In genomic region chr3:192901435-192901834, GRCh38 we compare ENCODE assay signal across 18 cellular contexts. TPM values are rescaled to one million over a fixed set of nuclear protein-coding genes. Genes with fewer than 3 reads are reported as not detected.
DNase-seq lines count a peak whose midpoint lies in the region; ATAC-seq, FAIRE-seq and TF ChIP-seq lines count a peak whose summit lies in the region.
"Had no signal": no experiment of that assay in that cellular context is flagged by ENCODE, and none has a peak within 500 bp of the region (broad histone marks: within the 10 kb centered on the region; RNA-seq: fewer than 3 reads in every experiment).

No MANE protein-coding gene starts in this region.

- H3K79me2 ChIP-seq in PC-3 (ENCODE audit: low read length) = peaks cover 94% of the 10 kb centered on the region

- POLR2A ChIA-PET in PC-3 (lab: Charles Lee; ENCODE audit: unreplicated experiment) = no interaction called here
- POLR2A ChIA-PET in activated CD4-positive, alpha-beta memory T cell treated with anti-CD3 and anti-CD28 coated beads, Interleukin-2, amount 10 ng/mL, durations not matched to agents 7 days and 5 days (lab: Charles Lee) = interaction anchor here (3.0 to 6.5 kb wide), 3 partner anchors 8 to 13 kb away, joined by 18 to 93 read pairs (median 30); no protein-coding TSS in a partner anchor

- peak; percentile 88 for ATAC-seq in PC-3
- ATAC-seq: natural killer cell treated with Interleukin-12 subunit alpha and Interleukin-12 subunit beta and Interleukin-15 and Interleukin-18, amount 100 ng/mL, for 72 hours had no signal

- peak; percentile 82 for DNase-seq in Daoy (ENCODE audit: low read depth)
- DNase-seq in PC-3 = peak; percentile 96
- DNase-seq in dedifferentiated amniotic fluid mesenchymal stem cell (ENCODE audit: extremely low spot score) = peak; percentile 31
- DNase-seq in kidney tubule cell (ENCODE audit: low spot score) = peak; percentile 99
- DNase-seq in thyroid gland = no peak
- no peak for DNase-seq in NCI-H1417 treated with DMSO at 0.1 percent for 48 hours (lab: John Stamatoyannopoulos, UW)
- no peak for DNase-seq in GM12892 (ENCODE audit: insufficient read length)
- DNase-seq in activated CD4-positive, alpha-beta memory T cell treated with anti-CD3 and anti-CD28 coated beads, Interleukin-2, amount 10 ng/mL, durations not matched to agents 7 days and 5 days = no peak
- DNase-seq: activated CD4-positive, alpha-beta T cell treated with anti-CD3 and anti-CD28 coated beads, Interleukin-2, amount 50 U/mL, for 48 hours; CD4-positive, CD25-positive, alpha-beta regulatory T cell; head of caudate nucleus; left ventricle myocardium inferior; NCI-H1105 treated with DMSO at 0.1 percent for 48 hours; RPMI8226 had no signal

- H3K4me3 ChIP-seq in PC-3 (ENCODE audit: low read length) (peak overlapping the region; percentile 33; the same call in 1 of the 2 replicates), thyroid gland (replicated peaks in 1 of 3) (no peak overlapping the region)
- H3K4me3 ChIP-seq: left ventricle myocardium inferior, right atrium auricular region had no signal

- H3K27me3 Mint-ChIP-seq in activated CD4-positive, alpha-beta memory T cell treated with anti-CD3 and anti-CD28 coated beads, Interleukin-2, amount 10 ng/mL, durations not matched to agents 7 days and 5 days = no peaks in the 10 kb centered on the region
- H3K27me3 Mint-ChIP-seq: CD4-positive, CD25-positive, alpha-beta regulatory T cell had no signal

- H3K4me3 Mint-ChIP-seq in activated CD4-positive, alpha-beta memory T cell treated with anti-CD3 and anti-CD28 coated beads, Interleukin-2, amount 10 ng/mL, durations not matched to agents 7 days and 5 days = no peak overlapping the region
- H3K4me3 Mint-ChIP-seq: natural killer cell treated with Interleukin-12 subunit alpha and Interleukin-12 subunit beta and Interleukin-15 and Interleukin-18, amount 100 ng/mL, for 72 hours; stimulated activated naive CD8-positive, alpha-beta T cell treated with anti-CD3 and anti-CD28 coated beads, Interleukin-15, Interleukin-2, amounts not matched to agents 100 ng/mL and 50 ng/mL, for 24 hours had no signal

- H3K4me2 ChIP-seq in PC-3 (ENCODE audit: low read length) = peak overlapping the region; percentile 75

- no peak for TF ChIP-seq CTCF in PC-3 (conservative IDR thresholded peaks at IDR 0.05; ENCODE audit: low read depth, low read length)
- no peak for TF ChIP-seq CTCF in thyroid gland (IDR thresholded peaks at IDR 0.05)

- WGBS in thyroid gland, 2 donors = 63 to 71% methylated on average over 1 of the region's 1 CpG

- H3K9me2 ChIP-seq in PC-3 (replicated peaks; ENCODE audit: low read length) = no peaks in the 10 kb centered on the region

- H3K27ac ChIP-seq in PC-3 (ENCODE audit: low read length) = peak overlapping the region; percentile 95
- H3K27ac ChIP-seq in thyroid gland = no peak overlapping the region
- H3K27ac ChIP-seq: left ventricle myocardium inferior, right atrium auricular region had no signal

- CTCF ChIA-PET in PC-3 (lab: Charles Lee) = interaction anchor here (0.6 to 0.8 kb wide), 2 partner anchors 13 to 14 kb away, joined by 3 read pairs; no protein-coding TSS in a partner anchor
- CTCF ChIA-PET in activated CD4-positive, alpha-beta memory T cell treated with anti-CD3 and anti-CD28 coated beads, Interleukin-2, amount 10 ng/mL, durations not matched to agents 7 days and 5 days (lab: Charles Lee) = no interaction called here

- H2AFZ ChIP-seq in PC-3 (ENCODE audit: low read length) = no peak overlapping the region

- intact Hi-C loops in PC-3 (cut with micrococcal nuclease) (loop anchor here (1.0 kb wide), 1 partner anchor 13 kb away; no protein-coding TSS in a partner anchor), thyroid gland (cut with DNase I) (no loop called here)

- peaks cover 81% of the 10 kb centered on the region for H3K36me3 Mint-ChIP-seq in activated CD4-positive, alpha-beta memory T cell treated with anti-CD3 and anti-CD28 coated beads, Interleukin-2, amount 10 ng/mL, durations not matched to agents 7 days and 5 days (ENCODE audit: low read depth)
- H3K36me3 Mint-ChIP-seq: CD4-positive, CD25-positive, alpha-beta regulatory T cell; natural killer cell treated with Interleukin-12 subunit alpha and Interleukin-12 subunit beta and Interleukin-15 and Interleukin-18, amount 100 ng/mL, for 72 hours had no signal

- no peak for FAIRE-seq in GM12892 (lab: Jason Lieb, UNC)
- FAIRE-seq: colon had no signal

- no peak for TF ChIP-seq POLR2A in thyroid gland (IDR thresholded peaks at IDR 0.05)
- TF ChIP-seq POLR2A in GM12892 (IDR thresholded peaks at IDR 0.05; ENCODE audit: low read depth, low read length) = no peak

- no peak overlapping the region for H3K27ac Mint-ChIP-seq in activated CD4-positive, alpha-beta memory T cell treated with anti-CD3 and anti-CD28 coated beads, Interleukin-2, amount 10 ng/mL, durations not matched to agents 7 days and 5 days
- H3K27ac Mint-ChIP-seq: CD4-positive, CD25-positive, alpha-beta regulatory T cell; natural killer cell treated with Interleukin-12 subunit alpha and Interleukin-12 subunit beta and Interleukin-15 and Interleukin-18, amount 100 ng/mL, for 72 hours; stimulated activated naive CD8-positive, alpha-beta T cell treated with anti-CD3 and anti-CD28 coated beads, Interleukin-15, Interleukin-2, amounts not matched to agents 100 ng/mL and 50 ng/mL, for 24 hours had no signal

- H3K9me3 ChIP-seq in PC-3 (ENCODE audit: low read length) (no peaks in the 10 kb centered on the region), thyroid gland (no peaks in the 10 kb centered on the region)
- H3K9me3 ChIP-seq: right atrium auricular region had no signal

- H3K27me3 ChIP-seq in PC-3 (ENCODE audit: low read length) = no peaks in the 10 kb centered on the region
- no peaks in the 10 kb centered on the region for H3K27me3 ChIP-seq in thyroid gland
- H3K27me3 ChIP-seq: right atrium auricular region had no signal

- H3K36me3 ChIP-seq in PC-3 (ENCODE audit: low read depth, low read length) (peaks cover 27% of the 10 kb centered on the region), thyroid gland (no peaks in the 10 kb centered on the region)
- H3K36me3 ChIP-seq: left ventricle myocardium inferior, right atrium auricular region had no signal

- H3K9ac ChIP-seq in PC-3 (ENCODE audit: low read length) = peak overlapping the region; percentile 54

- peaks cover 3% of the 10 kb centered on the region for H3F3A ChIP-seq in PC-3 (ENCODE audit: low read length, unreplicated experiment)

- H3K4me1 Mint-ChIP-seq in activated CD4-positive, alpha-beta memory T cell treated with anti-CD3 and anti-CD28 coated beads, Interleukin-2, amount 10 ng/mL, durations not matched to agents 7 days and 5 days = peaks cover 74% of the 10 kb centered on the region

- no peaks in the 10 kb centered on the region for H4K20me1 ChIP-seq in PC-3 (ENCODE audit: low read length)

- peaks cover 20% of the 10 kb centered on the region for H3K9me3 Mint-ChIP-seq in activated CD4-positive, alpha-beta memory T cell treated with anti-CD3 and anti-CD28 coated beads, Interleukin-2, amount 10 ng/mL, durations not matched to agents 7 days and 5 days

- H3K4me1 ChIP-seq in PC-3 (ENCODE audit: insufficient read depth, low read length) (peaks cover 85% of the 10 kb centered on the region), thyroid gland (no peaks in the 10 kb centered on the region)

- no TSS peak for BruUV-seq in PC-3 (replicated peaks; lab: Mats Ljungman, UMichigan)

RNA-seq across cellular contexts. Expression of gene MB21D2, which starts 16.2 kb away (rescaled TPM):
- 43.2 and 54.1 TPM in 2 replicates for total RNA-seq in Daoy (2014; rRNA removed; shearing (Covaris generic))
- 22.5 and 26.0 TPM in 2 replicates for total RNA-seq in PC-3 (2014; rRNA removed)
- total RNA-seq in thyroid gland = 1 to 10 TPM; 3.4 to 5.2 (median 3.9) TPM
- polyA plus RNA-seq in GM12892 (2012; ENCODE audit: missing spikeins) = 19.5 TPM
- 10 to 100 TPM; 19.8 to 21.0 TPM for total RNA-seq in activated CD4-positive, alpha-beta memory T cell treated with anti-CD3 and anti-CD28 coated beads, Interleukin-2, amount 10 ng/mL, durations not matched to agents 7 days and 5 days

Comparison
In these comparisons a context has a peak if more than half of its experiments do, and no peak if none do; other contexts are left out.
1. DNase-seq: peak in Daoy (single experiment), PC-3 (single experiment), dedifferentiated amniotic fluid mesenchymal stem cell (single experiment) and kidney tubule cell (single experiment); none in thyroid gland (0 of 2), NCI-H1417 treated with DMSO at 0.1 percent for 48 hours (single experiment), GM12892 (single experiment) and activated CD4-positive, alpha-beta memory T cell treated with anti-CD3 and anti-CD28 coated beads, Interleukin-2, amount 10 ng/mL, durations not matched to agents 7 days and 5 days (single experiment).